In the genomic region with DNA sequence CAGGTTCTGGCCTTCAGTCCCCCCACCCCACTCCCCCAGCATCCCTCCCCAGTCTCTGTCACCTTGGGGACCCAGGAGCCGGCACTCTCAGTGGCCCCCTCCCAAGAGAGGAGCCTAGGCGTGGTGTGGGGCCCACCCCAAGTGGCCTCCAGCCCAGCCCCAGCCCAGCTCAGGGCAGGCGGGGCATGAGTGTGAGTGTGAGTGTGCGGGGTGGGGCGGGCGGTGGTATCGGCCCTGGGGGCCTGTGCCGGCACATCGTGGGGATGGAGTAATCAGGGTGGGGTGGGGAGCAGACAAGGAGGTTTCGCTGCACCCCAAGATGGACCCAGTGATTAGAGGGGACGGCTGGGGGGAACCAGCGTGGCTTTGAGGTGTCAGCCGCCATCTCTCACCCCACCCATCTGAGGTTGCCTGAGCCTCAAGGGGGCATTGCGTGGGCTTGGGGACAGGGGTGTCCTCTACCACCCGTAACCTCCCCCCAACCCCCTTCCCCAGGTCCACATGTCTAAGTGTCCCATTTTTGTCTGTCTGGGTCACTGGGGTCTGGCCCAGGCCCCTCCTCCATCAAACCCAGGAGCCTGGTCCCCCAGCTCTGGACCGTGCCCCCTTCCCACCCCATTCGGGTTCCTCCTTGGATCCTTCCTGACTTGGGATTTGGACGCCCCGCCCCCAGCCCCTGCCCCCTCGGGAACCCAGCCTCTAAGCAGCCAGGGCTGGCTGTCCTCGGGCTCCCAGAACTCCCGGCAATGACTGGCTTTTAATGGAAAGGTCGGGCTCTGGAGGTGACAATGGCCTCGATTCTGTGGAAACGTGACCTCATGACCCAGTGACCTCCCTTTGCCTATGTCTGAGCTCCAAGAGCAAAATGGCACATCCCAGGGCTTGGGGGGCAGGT, we compare ENCODE assay signal across 1 cellular context.
A peak's percentile ranks its signal among the peaks of the same experiment; 100 is the strongest.
TF ChIP-seq lines count a peak whose summit lies in the region.

No MANE protein-coding gene starts in this region.

TF ChIP-seq in HEK293, 187 proteins besides CTCF, POLR2A, EP300 and RAD21 (continued from another document):
- no peak for TF ChIP-seq ZNF426 (tag by site-specific recombination; IDR thresholded peaks at IDR 0.05)
- no peak for TF ChIP-seq ZEB2 (tag by site-specific recombination; IDR thresholded peaks at IDR 0.05)
- TF ChIP-seq ZNF404 (tag by site-specific recombination; IDR thresholded peaks at IDR 0.05), result no peak
- TF ChIP-seq, protein P1, sequence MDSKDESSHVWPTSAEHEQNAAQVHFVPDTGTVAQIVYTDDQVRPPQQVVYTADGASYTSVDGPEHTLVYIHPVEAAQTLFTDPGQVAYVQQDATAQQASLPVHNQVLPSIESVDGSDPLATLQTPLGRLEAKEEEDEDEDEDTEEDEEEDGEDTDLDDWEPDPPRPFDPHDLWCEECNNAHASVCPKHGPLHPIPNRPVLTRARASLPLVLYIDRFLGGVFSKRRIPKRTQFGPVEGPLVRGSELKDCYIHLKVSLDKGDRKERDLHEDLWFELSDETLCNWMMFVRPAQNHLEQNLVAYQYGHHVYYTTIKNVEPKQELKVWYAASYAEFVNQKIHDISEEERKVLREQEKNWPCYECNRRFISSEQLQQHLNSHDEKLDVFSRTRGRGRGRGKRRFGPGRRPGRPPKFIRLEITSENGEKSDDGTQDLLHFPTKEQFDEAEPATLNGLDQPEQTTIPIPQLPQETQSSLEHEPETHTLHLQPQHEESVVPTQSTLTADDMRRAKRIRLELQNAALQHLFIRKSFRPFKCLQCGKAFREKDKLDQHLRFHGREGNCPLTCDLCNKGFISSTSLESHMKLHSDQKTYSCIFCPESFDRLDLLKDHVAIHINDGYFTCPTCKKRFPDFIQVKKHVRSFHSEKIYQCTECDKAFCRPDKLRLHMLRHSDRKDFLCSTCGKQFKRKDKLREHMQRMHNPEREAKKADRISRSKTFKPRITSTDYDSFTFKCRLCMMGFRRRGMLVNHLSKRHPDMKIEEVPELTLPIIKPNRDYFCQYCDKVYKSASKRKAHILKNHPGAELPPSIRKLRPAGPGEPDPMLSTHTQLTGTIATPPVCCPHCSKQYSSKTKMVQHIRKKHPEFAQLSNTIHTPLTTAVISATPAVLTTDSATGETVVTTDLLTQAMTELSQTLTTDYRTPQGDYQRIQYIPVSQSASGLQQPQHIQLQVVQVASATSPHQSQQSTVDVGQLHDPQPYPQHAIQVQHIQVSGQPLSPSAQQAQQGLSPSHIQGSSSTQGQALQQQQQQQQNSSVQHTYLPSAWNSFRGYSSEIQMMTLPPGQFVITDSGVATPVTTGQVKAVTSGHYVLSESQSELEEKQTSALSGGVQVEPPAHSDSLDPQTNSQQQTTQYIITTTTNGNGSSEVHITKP (tag by site-specific recombination; IDR thresholded peaks at IDR 0.05), result peak; percentile 91
- TF ChIP-seq MEIS1 (CRISPR knock-in tag; IDR thresholded peaks at IDR 0.05; ENCODE audit: borderline replicate concordance), result no peak
- no peak for TF ChIP-seq ZNF112 (tag by site-specific recombination; IDR thresholded peaks at IDR 0.05)
- TF ChIP-seq ZFP3 (tag by site-specific recombination; IDR thresholded peaks at IDR 0.05; ENCODE audit: low read depth), result no peak
